In the genomic region with DNA sequence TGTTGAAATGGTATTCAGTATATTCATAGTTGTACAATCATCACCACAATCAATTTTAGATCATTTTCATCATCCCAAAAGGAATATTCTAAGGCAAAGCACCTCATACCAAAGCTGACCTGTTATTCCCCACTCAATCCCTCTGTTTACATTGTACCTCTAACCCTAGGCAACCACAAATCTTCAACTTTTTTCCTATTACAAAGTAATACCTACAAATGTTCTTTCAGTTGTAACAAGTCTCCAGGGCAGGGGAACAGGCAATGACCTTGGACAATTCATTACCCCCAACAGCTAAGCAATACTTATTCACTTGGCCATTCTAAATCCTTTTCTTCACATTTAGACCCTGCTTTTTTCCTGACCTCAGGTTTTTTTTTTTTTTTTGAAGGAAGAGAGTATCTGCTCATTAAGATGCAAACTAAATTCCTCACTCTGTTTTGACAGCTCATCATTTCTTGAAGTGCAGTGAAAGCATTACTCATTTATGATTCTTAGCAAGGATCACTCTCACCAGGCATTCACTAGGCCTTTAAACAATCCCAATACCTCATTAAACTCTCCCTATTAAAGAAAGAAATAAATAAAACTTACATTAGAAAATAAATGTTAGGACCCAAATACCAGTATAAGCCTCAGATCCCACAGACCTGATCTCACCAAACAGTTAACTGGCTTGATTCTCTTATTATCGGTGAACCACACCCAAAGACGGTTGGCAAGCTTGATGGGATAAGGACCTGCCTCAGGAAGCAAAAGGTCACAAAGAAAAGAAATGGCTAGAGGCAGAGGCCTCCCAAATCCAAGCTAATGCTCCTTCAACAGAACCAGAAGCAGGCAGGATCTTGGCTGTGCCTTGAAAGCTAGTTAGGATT, we compare ENCODE assay signal across 1 cellular context.
TF ChIP-seq lines count a peak whose summit lies in the region.

No MANE protein-coding gene starts in this region.

TF ChIP-seq in K562, 482 proteins besides CTCF, POLR2A, EP300 and RAD21 (continued from another document):
- TF ChIP-seq MBD2 (IDR thresholded peaks at IDR 0.05; ENCODE audit: borderline replicate concordance, low read depth) (peak; percentile 36; the same call in 1 of the 2 replicates), KDM1A (IDR thresholded peaks at IDR 0.05) (peak; percentile 44 to 51; a peak in 2 of 4 replicates), STAT5B (CRISPR knock-in tag; IDR thresholded peaks at IDR 0.05) (no peak), CBFA2T3 (IDR thresholded peaks at IDR 0.05) (peak; percentile 72), ZFP1 (CRISPR knock-in tag; IDR thresholded peaks at IDR 0.05) (no peak), XRCC4 (IDR thresholded peaks at IDR 0.05; ENCODE audit: extremely low read depth, insufficient read depth, insufficient read length) (no peak), MEF2D (tag; conservative IDR thresholded peaks at IDR 0.05; ENCODE audit: low read depth) (no peak), LEF1 (IDR thresholded peaks at IDR 0.05) (peak; percentile 53; the same call in 1 of the 2 replicates), CHD4 (IDR thresholded peaks at IDR 0.05; ENCODE audit: insufficient read depth, insufficient replicate concordance, low read depth, low read length, poor library complexity, severe bottlenecking) (no peak)
- TF ChIP-seq, protein P1, sequence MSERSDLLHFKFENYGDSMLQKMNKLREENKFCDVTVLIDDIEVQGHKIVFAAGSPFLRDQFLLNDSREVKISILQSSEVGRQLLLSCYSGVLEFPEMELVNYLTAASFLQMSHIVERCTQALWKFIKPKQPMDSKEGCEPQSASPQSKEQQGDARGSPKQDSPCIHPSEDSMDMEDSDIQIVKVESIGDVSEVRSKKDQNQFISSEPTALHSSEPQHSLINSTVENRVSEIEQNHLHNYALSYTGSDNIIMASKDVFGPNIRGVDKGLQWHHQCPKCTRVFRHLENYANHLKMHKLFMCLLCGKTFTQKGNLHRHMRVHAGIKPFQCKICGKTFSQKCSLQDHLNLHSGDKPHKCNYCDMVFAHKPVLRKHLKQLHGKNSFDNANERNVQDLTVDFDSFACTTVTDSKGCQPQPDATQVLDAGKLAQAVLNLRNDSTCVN (CRISPR knock-in tag; IDR thresholded peaks at IDR 0.05): no peak
